1 cellular context compared by ENCODE assay signal in genomic region chr18:68928762-68929675, GRCh38.
TF ChIP-seq lines count a peak whose summit lies in the region.

No MANE protein-coding gene starts in this region.

TF ChIP-seq in H1, 55 proteins besides CTCF, POLR2A, EP300 and RAD21:
- no peak for TF ChIP-seq SIN3A (conservative IDR thresholded peaks at IDR 0.05 in 1 of 2, IDR thresholded peaks at IDR 0.05 in 1 of 2; ENCODE audit: low read depth in 1 of 2, low read length in 2 of 2)
- TF ChIP-seq RFX5 (IDR thresholded peaks at IDR 0.05; ENCODE audit: borderline replicate concordance, low read depth, low read length): no peak
- TF ChIP-seq TAF1 (IDR thresholded peaks at IDR 0.05; ENCODE audit: low read depth, low read length): no peak
- peak; percentile 64; the same call in 1 of the 2 replicates for TF ChIP-seq MAX (IDR thresholded peaks at IDR 0.05)
- TF ChIP-seq CHD7 (IDR thresholded peaks at IDR 0.05; ENCODE audit: insufficient replicate concordance, low read length): peak; percentile 51
- no peak for TF ChIP-seq ATF2 (IDR thresholded peaks at IDR 0.05; ENCODE audit: low read length)
- TF ChIP-seq E2F6 (IDR thresholded peaks at IDR 0.05): peak; percentile 22; the same call in 1 of the 2 replicates
- no peak for TF ChIP-seq YY1 (IDR thresholded peaks at IDR 0.05; ENCODE audit: low read depth, low read length)
- peak; percentile 12; the same call in 1 of the 2 replicates for TF ChIP-seq TEAD4 (IDR thresholded peaks at IDR 0.05; ENCODE audit: low read depth, low read length)
